ENCODE assay signal across 27 cellular contexts in genomic region chr4:52329894-52330293, GRCh38.
"Had no signal": no experiment of that assay in that cellular context is flagged by ENCODE, and none has a peak within 500 bp of the region (broad histone marks: within the 10 kb centered on the region; RNA-seq: fewer than 3 reads in every experiment).

No MANE protein-coding gene starts in this region.

- H3K27me3 ChIP-seq: colonic mucosa, esophagus muscularis mucosa, esophagus squamous epithelium, foreskin keratinocyte, gastrocnemius medialis, gastroesophageal sphincter, heart left ventricle, heart right ventricle had no signal

- H3K9me3 ChIP-seq: colonic mucosa had no signal

- DNase-seq: colonic mucosa; cortex of kidney; dermis blood vessel endothelial cell; dorsolateral prefrontal cortex; effector CD4-positive, alpha-beta T cell; effector CD8-positive, alpha-beta T cell; effector memory CD4-positive, alpha-beta T cell; effector memory CD8-positive, alpha-beta T cell; endodermal cell; erythroblast; esophagus squamous epithelium; foreskin fibroblast; foreskin keratinocyte; foreskin melanocyte; gastrocnemius medialis; glutamatergic neuron; head of caudate nucleus; heart left ventricle; heart right ventricle had no signal

- ATAC-seq: effector memory CD8-positive, alpha-beta T cell; esophagus mucosa; foreskin keratinocyte; gastrocnemius medialis; gastroesophageal sphincter; heart left ventricle; heart right ventricle had no signal

- H3K27ac ChIP-seq: colonic mucosa, coronary artery, dorsolateral prefrontal cortex, epithelial cell of prostate, esophagus muscularis mucosa, esophagus squamous epithelium, foreskin keratinocyte, gastrocnemius medialis, gastroesophageal sphincter, heart left ventricle, heart right ventricle had no signal

- H3K36me3 ChIP-seq: colonic mucosa, esophagus muscularis mucosa, esophagus squamous epithelium, gastrocnemius medialis, gastroesophageal sphincter, heart left ventricle, heart right ventricle had no signal

- FAIRE-seq: colon, endometrium, endothelial cell of umbilical vein had no signal

- H3K4me3 ChIP-seq: colonic mucosa, coronary artery, dorsolateral prefrontal cortex, esophagus muscularis mucosa, esophagus squamous epithelium, gastrocnemius medialis, gastroesophageal sphincter, heart left ventricle, heart right ventricle had no signal

- H3K4me1 ChIP-seq: colonic mucosa, esophagus muscularis mucosa, esophagus squamous epithelium, foreskin keratinocyte, gastrocnemius medialis, gastroesophageal sphincter, heart left ventricle, heart right ventricle had no signal
